ENCODE assay signal across 8 cellular contexts in the genomic region with DNA sequence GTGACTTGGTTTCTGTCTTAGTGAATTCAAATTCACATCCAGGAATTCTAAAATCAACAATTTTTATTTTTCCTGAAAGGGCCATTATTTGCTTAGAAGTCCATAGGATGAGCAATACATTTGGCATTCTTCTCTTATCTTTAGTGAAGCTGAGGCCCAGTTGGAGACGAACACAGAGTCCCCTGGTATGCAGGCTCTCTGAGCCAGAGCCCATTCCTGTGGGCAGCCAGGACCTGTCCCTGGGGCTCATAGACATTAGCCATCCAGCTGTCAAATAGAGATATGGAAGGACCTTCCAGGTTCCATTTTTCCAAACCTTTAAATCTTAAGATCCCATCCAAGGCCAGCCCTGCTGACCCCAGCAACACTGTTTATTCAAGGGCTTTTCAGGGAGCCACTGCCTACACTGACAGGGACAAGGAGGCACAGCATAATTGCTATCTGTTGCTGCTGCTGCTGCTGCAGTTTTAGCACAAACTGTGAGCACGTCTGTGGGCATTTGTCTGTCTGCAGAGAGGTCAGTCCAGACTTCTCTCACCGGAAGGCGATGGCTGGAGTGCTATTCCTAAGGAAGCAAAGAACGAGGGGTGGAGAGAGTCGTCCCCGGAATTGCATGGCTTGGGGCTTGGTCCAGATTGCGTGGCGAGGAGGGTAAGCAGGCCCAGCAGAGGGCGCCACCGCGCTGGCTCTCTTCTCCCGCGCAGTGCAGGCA.
DNase-seq lines count a peak whose midpoint lies in the region; ATAC-seq and TF ChIP-seq lines count a peak whose summit lies in the region.

No MANE protein-coding gene starts in this region.

- peaks cover 2% of the 10 kb centered on the region for H3K9me3 Mint-ChIP-seq in stimulated activated effector memory CD8-positive, alpha-beta T cell treated with anti-CD3 and anti-CD28 coated beads, Interleukin-12 subunit alpha, Interleukin-12 subunit beta, amount 100 ng/mL, for 72 hours

- H3K4me2 ChIP-seq in BLaER1 treated with 17β-estradiol and CSF1 and Interleukin-3, amounts not matched to agents 10 nM and 100 nM = peak overlapping the region in 9 of 11 experiments; percentile 12 to 56 (median 31); a peak in 9 of 22 replicates

- H3K4me1 Mint-ChIP-seq in stimulated activated effector memory CD8-positive, alpha-beta T cell treated with anti-CD3 and anti-CD28 coated beads, Interleukin-12 subunit alpha, Interleukin-12 subunit beta, amount 100 ng/mL, for 72 hours = no peaks in the 10 kb centered on the region

- peak; percentile 77 for TF ChIP-seq CTCF in colonic mucosa (IDR thresholded peaks at IDR 0.05)
- TF ChIP-seq CTCF in lower leg skin (IDR thresholded peaks at IDR 0.05) = no peak

- intact Hi-C loops in colonic mucosa (cut with DNase I) = loop anchor here (10.0 kb wide), 1 partner anchor 413 kb away; no protein-coding TSS in a partner anchor
- intact Hi-C loops in lower leg skin (cut with DNase I; ENCODE audit: low total_unique reads) = no loop called here

- no peak overlapping the region for H3K4me3 ChIP-seq in BLaER1 treated with 17β-estradiol and CSF1 and Interleukin-3, amounts not matched to agents 10 nM and 100 nM
- H3K4me3 ChIP-seq in colonic mucosa (no peak overlapping the region), lower leg skin (ENCODE audit: low read depth, poor library complexity, severe bottlenecking) (no peak overlapping the region)

- H3K4me3 Mint-ChIP-seq in stimulated activated effector memory CD8-positive, alpha-beta T cell treated with anti-CD3 and anti-CD28 coated beads, Interleukin-12 subunit alpha, Interleukin-12 subunit beta, amount 100 ng/mL, for 72 hours = no peak overlapping the region

- H3K36me3 ChIP-seq in BLaER1 treated with 17β-estradiol and CSF1 and Interleukin-3, amounts not matched to agents 10 nM and 100 nM = peaks cover 0 to 5% (median 0%) of the 10 kb centered on the region in 11 experiments; a peak in 1 of 22 replicates
- no peaks in the 10 kb centered on the region for H3K36me3 ChIP-seq in colonic mucosa

- 0 out of 22 replicates have a peak overlapping the region, but pooled peaks of 1 of the 11 experiments have one; percentile 15 for H3K9ac ChIP-seq in BLaER1 treated with 17β-estradiol and CSF1 and Interleukin-3, amounts not matched to agents 10 nM and 100 nM
- no peak overlapping the region for H3K9ac ChIP-seq in colonic mucosa (ENCODE audit: low read depth in 2 of 2, low read length in 2 of 2)

- no peak overlapping the region for H3K27ac ChIP-seq in BLaER1 treated with 17β-estradiol and CSF1 and Interleukin-3, amounts not matched to agents 10 nM and 100 nM
- H3K27ac ChIP-seq in colonic mucosa = no peak overlapping the region

- H3K27ac Mint-ChIP-seq in stimulated activated effector memory CD8-positive, alpha-beta T cell treated with anti-CD3 and anti-CD28 coated beads, Interleukin-12 subunit alpha, Interleukin-12 subunit beta, amount 100 ng/mL, for 72 hours = no peak overlapping the region

- H3K36me3 Mint-ChIP-seq in stimulated activated effector memory CD8-positive, alpha-beta T cell treated with anti-CD3 and anti-CD28 coated beads, Interleukin-12 subunit alpha, Interleukin-12 subunit beta, amount 100 ng/mL, for 72 hours = no peaks in the 10 kb centered on the region

- WGBS in lower leg skin, 2 donors = 16 to 18% methylated on average over 8 to 14 of the region's 14 CpGs

- TF ChIP-seq POLR2A in lower leg skin (IDR thresholded peaks at IDR 0.05) = no peak

- DNase-seq in HUDEP-2 (lab: John Stamatoyannopoulos, UW; ENCODE audit: unreplicated experiment in 76 of 76) (peak in 43 of 76 experiments; percentile 2 to 56 (median 23)), RPMI8226 (peak; percentile 77), colonic mucosa (peak; percentile 78), lower leg skin (ENCODE audit: low spot score in 2 of 2) (peak; percentile 71 to 94), activated gamma-delta T cell (lab: John Stamatoyannopoulos, UW) (no peak)
- DNase-seq in stimulated activated effector memory CD8-positive, alpha-beta T cell treated with anti-CD3 and anti-CD28 coated beads, Interleukin-12 subunit alpha, Interleukin-12 subunit beta, amount 100 ng/mL, for 72 hours (ENCODE audit: low spot score in 2 of 2) = peak in 1 of 2 donors; percentile 4

- peaks cover 0 to 5% (median 0%) of the 10 kb centered on the region in 10 experiments; a peak in 3 of 20 replicates for H3K4me1 ChIP-seq in BLaER1 treated with 17β-estradiol and CSF1 and Interleukin-3, amounts not matched to agents 10 nM and 100 nM
- no peaks in the 10 kb centered on the region for H3K4me1 ChIP-seq in colonic mucosa

- H4K20me1 ChIP-seq in BLaER1 treated with 17β-estradiol and CSF1 and Interleukin-3, amounts not matched to agents 10 nM and 100 nM = no peaks in the 10 kb centered on the region

- H3K9me3 ChIP-seq in BLaER1 treated with 17β-estradiol and CSF1 and Interleukin-3, amounts not matched to agents 10 nM and 100 nM (replicated peaks in 1 of 11) = peaks cover 9 to 15% (median 10%) of the 10 kb centered on the region in 11 experiments
- H3K9me3 ChIP-seq in colonic mucosa = no peaks in the 10 kb centered on the region

- ATAC-seq in GM18861 (IDR thresholded peaks at IDR 0.05; ENCODE audit: unreplicated experiment) = peak; percentile 67
- ATAC-seq in stimulated activated effector memory CD8-positive, alpha-beta T cell treated with anti-CD3 and anti-CD28 coated beads, Interleukin-12 subunit alpha, Interleukin-12 subunit beta, amount 100 ng/mL, for 72 hours = peak; percentile 45

- H3K27me3 ChIP-seq in BLaER1 treated with 17β-estradiol and CSF1 and Interleukin-3, amounts not matched to agents 10 nM and 100 nM = no peaks in the 10 kb centered on the region
- no peaks in the 10 kb centered on the region for H3K27me3 ChIP-seq in colonic mucosa
